Comparison of ENCODE assay signal across 10 cellular contexts in genomic region chr3:52195823-52196331, GRCh38. TPM values are rescaled to one million over a fixed set of nuclear protein-coding genes. Genes with fewer than 3 reads are reported as not detected.
DNase-seq lines count a peak whose midpoint lies in the region; ATAC-seq and TF ChIP-seq lines count a peak whose summit lies in the region.
"Had no signal": no experiment of that assay in that cellular context is flagged by ENCODE, and none has a peak within 500 bp of the region (broad histone marks: within the 10 kb centered on the region; RNA-seq: fewer than 3 reads in every experiment).

No MANE protein-coding gene starts in this region.

- H2AFZ ChIP-seq in PC-9, result no peak overlapping the region

- peaks cover 12 to 13% of the 10 kb centered on the region in 2 donors for H3K36me3 Mint-ChIP-seq in CD14-positive monocyte

- no peak overlapping the region for H3K4me3 ChIP-seq in PC-9
- H3K4me3 ChIP-seq: testis had no signal

- peaks cover 51% of the 10 kb centered on the region for H3K4me1 Mint-ChIP-seq in CD14-positive monocyte

- no peaks in the 10 kb centered on the region for H3K27me3 ChIP-seq in PC-9 (ENCODE audit: insufficient read depth, low read depth)
- H3K27me3 ChIP-seq: testis had no signal

- intact Hi-C loops in CD14-positive monocyte (cut with micrococcal nuclease) (loop anchor here (5.0 kb wide), 2 partner anchors 44 to 134 kb away; partner anchors contain the start of gene POC1A (in 1 of the 2)), PC-9 (cut with micrococcal nuclease; ENCODE audit: unreplicated experiment) (no loop called here)

- peak overlapping the region; percentile 37; the same call in 1 of the 2 replicates for H3K27ac ChIP-seq in PC-9

- H3K4me1 ChIP-seq in PC-9 (replicated peaks; ENCODE audit: insufficient read depth), result peaks cover 25% of the 10 kb centered on the region

- CTCF ChIA-PET in PC-9 (lab: Charles Lee), result no interaction called here

- peak overlapping the region in 1 of 2 donors; percentile 26 for H3K4me3 Mint-ChIP-seq in CD14-positive monocyte

- H3K9me3 ChIP-seq in PC-9 (ENCODE audit: insufficient read depth, low read depth), result no peaks in the 10 kb centered on the region
- H3K9me3 ChIP-seq: testis had no signal

- 0 out of 2 replicates have a peak overlapping the region, but pooled peaks have one; percentile 23 for H3K4me2 ChIP-seq in PC-9

- peak overlapping the region; percentile 91 to 94 (median 93) for H3K27ac Mint-ChIP-seq in CD14-positive monocyte

- TF ChIP-seq CTCF in CD14-positive monocyte (IDR thresholded peaks at IDR 0.05) (no peak), PC-9 (conservative IDR thresholded peaks at IDR 0.05) (no peak), omental fat pad (IDR thresholded peaks at IDR 0.05) (no peak)

- ATAC-seq in omental fat pad (ENCODE audit: low FRiP score), result peak; percentile 55
- ATAC-seq in GM18511 (IDR thresholded peaks at IDR 0.05; ENCODE audit: unreplicated experiment), result no peak

- H3K9me3 Mint-ChIP-seq in CD14-positive monocyte, result no peaks in the 10 kb centered on the region

- H4K20me1 ChIP-seq in PC-9 (ENCODE audit: insufficient read depth), result no peaks in the 10 kb centered on the region

- peaks cover 15% of the 10 kb centered on the region; the same call in 1 of the 2 replicates for H3K36me3 ChIP-seq in PC-9 (ENCODE audit: low read depth)

- POLR2A ChIA-PET in PC-9 (lab: Charles Lee; ENCODE audit: unreplicated experiment), result no interaction called here

- no TSS peak for BruUV-seq in PC-9 (replicated peaks; lab: Mats Ljungman, UMichigan)

- peaks cover 0 to 4% (median 0%) of the 10 kb centered on the region in 3 donors for H3K27me3 Mint-ChIP-seq in CD14-positive monocyte (ENCODE audit: low read depth in 3 of 3)

- peak; percentile 60 for DNase-seq in CD14-positive monocyte (ENCODE audit: low spot score)
- DNase-seq in PC-9, result peak in 1 of 2 experiments; percentile 58
- DNase-seq in fibroblast of gingiva (ENCODE audit: low read depth), result peak; percentile 80
- no peak for DNase-seq in omental fat pad (ENCODE audit: low spot score)
- DNase-seq in NCI-H146 (lab: John Stamatoyannopoulos, UW), result no peak
- no peak for DNase-seq in SW 1271 (lab: John Stamatoyannopoulos, UW)
- no peak for DNase-seq in HPDE6-E6E7 (ENCODE audit: extremely low spot score)
- DNase-seq: NCI-H2171 treated with DMSO at 0.1 percent for 48 hours, testis had no signal

- H3K9me2 ChIP-seq in PC-9 (ENCODE audit: insufficient read depth), result no peaks in the 10 kb centered on the region

- peaks cover 28% of the 10 kb centered on the region for H3K79me2 ChIP-seq in PC-9 (ENCODE audit: low read depth)

- H3F3A ChIP-seq in PC-9 (ENCODE audit: insufficient read depth, low read depth), result peaks cover 11% of the 10 kb centered on the region

RNA-seq across cellular contexts. Expression of gene ALAS1, which starts 2.1 kb away (rescaled TPM):
- 10 to 100 TPM; 20.9 to 38.7 TPM for polyA plus RNA-seq in CD14-positive monocyte
- total RNA-seq in PC-9 (2021), result 61.9 and 71.2 TPM in 2 replicates
- total RNA-seq in omental fat pad, result 10 to 100 TPM; 29.3 to 79.7 (median 31.0) TPM

RNA-seq across cellular contexts. Expression of gene TLR9, which starts 29.6 kb away (rescaled TPM):
- not detected for polyA plus RNA-seq in CD14-positive monocyte
- total RNA-seq in PC-9 (2021) (0.30 and 0.44 TPM in 2 replicates), omental fat pad (under 1 TPM in 1 of 4 donors, not detected in 3; 0.19 TPM)

RNA-seq across cellular contexts. Expression of gene POC1A, which starts 41.7 kb away (rescaled TPM):
- 1 to 10 TPM; 1.2 to 2.0 TPM for polyA plus RNA-seq in CD14-positive monocyte
- total RNA-seq in PC-9 (2021), result 28.8 and 35.0 TPM in 2 replicates
- 1 to 10 TPM in 3 of 4 donors, under 1 TPM in 1; 0.65 to 2.0 (median 1.2) TPM for total RNA-seq in omental fat pad

RNA-seq across cellular contexts. Expression of gene TWF2, which starts 43.1 kb away (rescaled TPM):
- 100 to 1,000 TPM; 176 to 199 TPM for polyA plus RNA-seq in CD14-positive monocyte
- total RNA-seq in PC-9 (2021), result 102 and 115 TPM in 2 replicates
- total RNA-seq in omental fat pad, result 100 to 1,000 TPM in 1 of 4 donors, 10 to 100 TPM in 3; 50.1 to 116 (median 78.3) TPM

RNA-seq across cellular contexts. Expression of gene PPM1M, which starts 49.7 kb away (rescaled TPM):
- polyA plus RNA-seq in CD14-positive monocyte, result 100 to 1,000 TPM in 1 of 2 donors, 10 to 100 TPM in 1; 92.8 to 120 TPM
- total RNA-seq in PC-9 (2021) (16.2 TPM in 2 replicates), omental fat pad (10 to 100 TPM; 17.0 to 32.2 (median 23.9) TPM)

Comparison
In these comparisons a context has a peak if more than half of its experiments do, and no peak if none do; other contexts are left out.
1. DNase-seq: peak in CD14-positive monocyte (single experiment) and fibroblast of gingiva (single experiment); none in omental fat pad (single experiment), NCI-H146 (single experiment), SW 1271 (0 of 2) and HPDE6-E6E7 (single experiment).